Comparison of ENCODE assay signal across 1 cellular context in the genomic region with DNA sequence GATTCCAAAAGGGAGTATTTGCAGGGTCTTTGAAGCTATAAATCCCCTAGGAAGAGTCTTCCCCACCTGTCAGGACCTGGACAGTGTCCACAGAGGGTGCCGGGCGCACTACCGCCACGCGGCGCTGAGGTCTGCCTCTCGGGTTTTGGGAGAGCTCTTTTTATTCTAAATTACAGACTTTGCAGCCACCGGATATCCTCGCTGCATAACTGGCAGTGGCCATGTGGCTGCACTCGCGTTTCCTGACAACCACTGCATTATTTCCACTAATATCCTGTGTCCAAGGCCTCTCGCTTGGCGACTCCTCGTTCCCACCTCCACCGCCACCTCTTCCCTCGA.
TF ChIP-seq lines count a peak whose summit lies in the region.

No MANE protein-coding gene starts in this region.

TF ChIP-seq in HepG2, 621 proteins besides CTCF, POLR2A, EP300 and RAD21 (continued from another document):
- TF ChIP-seq, protein P1, sequence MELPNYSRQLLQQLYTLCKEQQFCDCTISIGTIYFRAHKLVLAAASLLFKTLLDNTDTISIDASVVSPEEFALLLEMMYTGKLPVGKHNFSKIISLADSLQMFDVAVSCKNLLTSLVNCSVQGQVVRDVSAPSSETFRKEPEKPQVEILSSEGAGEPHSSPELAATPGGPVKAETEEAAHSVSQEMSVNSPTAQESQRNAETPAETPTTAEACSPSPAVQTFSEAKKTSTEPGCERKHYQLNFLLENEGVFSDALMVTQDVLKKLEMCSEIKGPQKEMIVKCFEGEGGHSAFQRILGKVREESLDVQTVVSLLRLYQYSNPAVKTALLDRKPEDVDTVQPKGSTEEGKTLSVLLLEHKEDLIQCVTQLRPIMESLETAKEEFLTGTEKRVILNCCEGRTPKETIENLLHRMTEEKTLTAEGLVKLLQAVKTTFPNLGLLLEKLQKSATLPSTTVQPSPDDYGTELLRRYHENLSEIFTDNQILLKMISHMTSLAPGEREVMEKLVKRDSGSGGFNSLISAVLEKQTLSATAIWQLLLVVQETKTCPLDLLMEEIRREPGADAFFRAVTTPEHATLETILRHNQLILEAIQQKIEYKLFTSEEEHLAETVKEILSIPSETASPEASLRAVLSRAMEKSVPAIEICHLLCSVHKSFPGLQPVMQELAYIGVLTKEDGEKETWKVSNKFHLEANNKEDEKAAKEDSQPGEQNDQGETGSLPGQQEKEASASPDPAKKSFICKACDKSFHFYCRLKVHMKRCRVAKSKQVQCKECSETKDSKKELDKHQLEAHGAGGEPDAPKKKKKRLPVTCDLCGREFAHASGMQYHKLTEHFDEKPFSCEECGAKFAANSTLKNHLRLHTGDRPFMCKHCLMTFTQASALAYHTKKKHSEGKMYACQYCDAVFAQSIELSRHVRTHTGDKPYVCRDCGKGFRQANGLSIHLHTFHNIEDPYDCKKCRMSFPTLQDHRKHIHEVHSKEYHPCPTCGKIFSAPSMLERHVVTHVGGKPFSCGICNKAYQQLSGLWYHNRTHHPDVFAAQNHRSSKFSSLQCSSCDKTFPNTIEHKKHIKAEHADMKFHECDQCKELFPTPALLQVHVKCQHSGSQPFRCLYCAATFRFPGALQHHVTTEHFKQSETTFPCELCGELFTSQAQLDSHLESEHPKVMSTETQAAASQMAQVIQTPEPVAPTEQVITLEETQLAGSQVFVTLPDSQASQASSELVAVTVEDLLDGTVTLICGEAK (IDR thresholded peaks at IDR 0.05) = no peak
- TF ChIP-seq, protein P1 (CRISPR knock-in tag; IDR thresholded peaks at IDR 0.05) = peak; percentile 19; the same call in 1 of the 2 replicates
- TF ChIP-seq RFX5 (IDR thresholded peaks at IDR 0.05; ENCODE audit: low read depth, low read length) = no peak
- TF ChIP-seq, protein P2, sequence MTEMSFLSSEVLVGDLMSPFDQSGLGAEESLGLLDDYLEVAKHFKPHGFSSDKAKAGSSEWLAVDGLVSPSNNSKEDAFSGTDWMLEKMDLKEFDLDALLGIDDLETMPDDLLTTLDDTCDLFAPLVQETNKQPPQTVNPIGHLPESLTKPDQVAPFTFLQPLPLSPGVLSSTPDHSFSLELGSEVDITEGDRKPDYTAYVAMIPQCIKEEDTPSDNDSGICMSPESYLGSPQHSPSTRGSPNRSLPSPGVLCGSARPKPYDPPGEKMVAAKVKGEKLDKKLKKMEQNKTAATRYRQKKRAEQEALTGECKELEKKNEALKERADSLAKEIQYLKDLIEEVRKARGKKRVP (CRISPR knock-in tag; IDR thresholded peaks at IDR 0.05) = 0 out of 4 replicates have a peak, but pooled peaks of 1 of the 2 experiments have one; percentile 49
- TF ChIP-seq KDM2A (CRISPR knock-in tag; IDR thresholded peaks at IDR 0.05; ENCODE audit: borderline replicate concordance, low read depth) = 0 out of 2 replicates have a peak, but pooled peaks have one; percentile 15
- TF ChIP-seq ZNF788 (CRISPR knock-in tag; IDR thresholded peaks at IDR 0.05; ENCODE audit: borderline replicate concordance) = peak; percentile 46; the same call in 1 of the 2 replicates
- no peak for TF ChIP-seq ZMAT3 (CRISPR knock-in tag; conservative IDR thresholded peaks at IDR 0.05)
- TF ChIP-seq U2AF2 (IDR thresholded peaks at IDR 0.05; ENCODE audit: low read depth, low read length) = no peak
- no peak for TF ChIP-seq U2AF1 (optimal IDR thresholded peaks at IDR 0.05; ENCODE audit: low read depth, low read length)
- no peak for TF ChIP-seq SMYD3 (CRISPR knock-in tag; IDR thresholded peaks at IDR 0.05)
- TF ChIP-seq ZBTB7B (CRISPR knock-in tag; IDR thresholded peaks at IDR 0.05) = 0 out of 2 replicates have a peak, but pooled peaks have one; percentile 2
- TF ChIP-seq, protein P3, sequence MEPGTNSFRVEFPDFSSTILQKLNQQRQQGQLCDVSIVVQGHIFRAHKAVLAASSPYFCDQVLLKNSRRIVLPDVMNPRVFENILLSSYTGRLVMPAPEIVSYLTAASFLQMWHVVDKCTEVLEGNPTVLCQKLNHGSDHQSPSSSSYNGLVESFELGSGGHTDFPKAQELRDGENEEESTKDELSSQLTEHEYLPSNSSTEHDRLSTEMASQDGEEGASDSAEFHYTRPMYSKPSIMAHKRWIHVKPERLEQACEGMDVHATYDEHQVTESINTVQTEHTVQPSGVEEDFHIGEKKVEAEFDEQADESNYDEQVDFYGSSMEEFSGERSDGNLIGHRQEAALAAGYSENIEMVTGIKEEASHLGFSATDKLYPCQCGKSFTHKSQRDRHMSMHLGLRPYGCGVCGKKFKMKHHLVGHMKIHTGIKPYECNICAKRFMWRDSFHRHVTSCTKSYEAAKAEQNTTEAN (CRISPR knock-in tag; conservative IDR thresholded peaks at IDR 0.05) = 0 out of 2 replicates have a peak, but pooled peaks have one; percentile 1
- TF ChIP-seq KAT8 (CRISPR knock-in tag; IDR thresholded peaks at IDR 0.05) = peak; percentile 25; the same call in 1 of the 2 replicates
- TF ChIP-seq, protein P4, sequence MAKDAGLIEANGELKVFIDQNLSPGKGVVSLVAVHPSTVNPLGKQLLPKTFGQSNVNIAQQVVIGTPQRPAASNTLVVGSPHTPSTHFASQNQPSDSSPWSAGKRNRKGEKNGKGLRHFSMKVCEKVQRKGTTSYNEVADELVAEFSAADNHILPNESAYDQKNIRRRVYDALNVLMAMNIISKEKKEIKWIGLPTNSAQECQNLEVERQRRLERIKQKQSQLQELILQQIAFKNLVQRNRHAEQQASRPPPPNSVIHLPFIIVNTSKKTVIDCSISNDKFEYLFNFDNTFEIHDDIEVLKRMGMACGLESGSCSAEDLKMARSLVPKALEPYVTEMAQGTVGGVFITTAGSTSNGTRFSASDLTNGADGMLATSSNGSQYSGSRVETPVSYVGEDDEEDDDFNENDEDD (CRISPR knock-in tag; IDR thresholded peaks at IDR 0.05; ENCODE audit: borderline replicate concordance) = peak; percentile 42; the same call in 1 of the 2 replicates
